8 cellular contexts compared by ENCODE assay signal in the genomic region with DNA sequence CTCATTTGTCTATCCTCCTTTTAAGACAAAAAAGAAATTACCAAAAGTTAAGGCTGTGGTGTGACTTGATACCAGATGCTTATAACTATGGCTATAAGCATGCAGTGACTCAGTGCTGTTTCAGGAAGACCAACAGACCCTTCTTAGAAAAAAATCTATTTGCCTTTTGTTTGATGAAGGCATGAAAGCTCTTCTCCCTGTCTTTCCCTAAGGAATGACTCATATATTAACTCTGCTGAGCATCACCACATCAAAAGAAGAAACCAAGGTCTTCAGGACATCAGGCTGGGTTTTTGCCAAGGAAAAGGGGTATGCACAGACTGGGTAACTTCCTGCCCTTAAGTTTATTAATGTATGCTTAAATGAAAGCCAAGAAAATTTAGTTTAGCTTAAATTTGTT. TPM values are rescaled to one million over a fixed set of nuclear protein-coding genes. Genes with fewer than 3 reads are reported as not detected.
DNase-seq lines count a peak whose midpoint lies in the region; ATAC-seq and TF ChIP-seq lines count a peak whose summit lies in the region.

No MANE protein-coding gene starts in this region.

- peak overlapping the region; percentile 1 for H3K4me3 Mint-ChIP-seq in CD4-positive, alpha-beta T cell

- POLR2A ChIA-PET in CD4-positive, alpha-beta T cell (lab: Charles Lee): interaction anchor here (0.6 to 4.0 kb wide), 6 partner anchors 28 to 139 kb away, joined by 3 to 39 read pairs (median 8); a partner anchor contains a TSS

- H3K4me1 Mint-ChIP-seq in CD4-positive, alpha-beta T cell (ENCODE audit: low read depth): peaks cover 35% of the 10 kb centered on the region

- intact Hi-C loops in CD4-positive, alpha-beta T cell (cut with DNase I, micrococcal nuclease): loop anchor here (5.0 kb wide), 1 partner anchor 283 kb away; no protein-coding TSS in a partner anchor

- CTCF ChIA-PET in CD4-positive, alpha-beta T cell (lab: Charles Lee): interaction anchor here (1.4 to 5.5 kb wide), 10 partner anchors 9 to 139 kb away, joined by 5 to 83 read pairs (median 6); a partner anchor contains a TSS

- no peak overlapping the region for H3K27ac ChIP-seq in CD4-positive, alpha-beta T cell (ENCODE audit: low read depth, low read length)
- H3K27ac ChIP-seq in muscle layer of duodenum (ENCODE audit: low read length) (peak overlapping the region; percentile 81), gastroesophageal sphincter (peak overlapping the region in 2 of 4 donors; percentile 27 to 58)

- no peaks in the 10 kb centered on the region for H3K4me1 ChIP-seq in muscle layer of duodenum (ENCODE audit: control insufficient read depth in 1 of 2, insufficient read depth in 2 of 2, low read length in 2 of 2)
- peaks cover 0 to 24% (median 9%) of the 10 kb centered on the region in 3 donors for H3K4me1 ChIP-seq in gastroesophageal sphincter

- peak; percentile 25 for ATAC-seq in CD4-positive, alpha-beta T cell (ENCODE audit: poor library complexity)
- no peak for ATAC-seq in gastroesophageal sphincter
- no peak for ATAC-seq in GM21367 (IDR thresholded peaks at IDR 0.05; ENCODE audit: unreplicated experiment)
- no peak for ATAC-seq in HG03196 (IDR thresholded peaks at IDR 0.05; ENCODE audit: unreplicated experiment)

- peaks cover 34% of the 10 kb centered on the region for H3K36me3 Mint-ChIP-seq in CD4-positive, alpha-beta T cell (ENCODE audit: low read depth)

- H3K27me3 Mint-ChIP-seq in CD4-positive, alpha-beta T cell: no peaks in the 10 kb centered on the region

- no peak for DNase-seq in CD4-positive, alpha-beta T cell
- DNase-seq in MG63 (peak; percentile 77), astrocyte of the hippocampus (ENCODE audit: low read depth, low spot score) (peak; percentile 94), activated gamma-delta T cell treated with Interleukin-2 at 50 U/mL for 16 hours (no peak)

- no peak for TF ChIP-seq POLR2A in gastroesophageal sphincter (IDR thresholded peaks at IDR 0.05)

- H3K27ac Mint-ChIP-seq in CD4-positive, alpha-beta T cell: peak overlapping the region; percentile 70

- no peaks in the 10 kb centered on the region for H3K27me3 ChIP-seq in CD4-positive, alpha-beta T cell (ENCODE audit: control insufficient read depth, insufficient read depth, low read length)
- no peaks in the 10 kb centered on the region for H3K27me3 ChIP-seq in MG63
- H3K27me3 ChIP-seq in muscle layer of duodenum (ENCODE audit: low read depth, low read length): no peaks in the 10 kb centered on the region
- no peaks in the 10 kb centered on the region for H3K27me3 ChIP-seq in gastroesophageal sphincter

- H3K36me3 ChIP-seq in MG63: peaks cover 24% of the 10 kb centered on the region
- peaks cover 8 to 29% of the 10 kb centered on the region in 2 donors for H3K36me3 ChIP-seq in muscle layer of duodenum (ENCODE audit: control insufficient read depth in 1 of 2, insufficient read depth in 2 of 2, low read length in 2 of 2)
- H3K36me3 ChIP-seq in gastroesophageal sphincter: peaks cover 0 to 26% of the 10 kb centered on the region in 2 donors

- no peaks in the 10 kb centered on the region for H3K9me3 Mint-ChIP-seq in CD4-positive, alpha-beta T cell

- peaks cover 1% of the 10 kb centered on the region for H3K9me3 ChIP-seq in CD4-positive, alpha-beta T cell (ENCODE audit: control insufficient read depth, low read length)
- H3K9me3 ChIP-seq in MG63 (peaks cover 6% of the 10 kb centered on the region; the same call in 1 of the 2 replicates), muscle layer of duodenum (ENCODE audit: control insufficient read depth in 1 of 2, low read length in 2 of 2) (peaks cover 0 to 3% of the 10 kb centered on the region in 2 donors), gastroesophageal sphincter (no peaks in the 10 kb centered on the region)

- no peak overlapping the region for H3K4me3 ChIP-seq in MG63
- H3K4me3 ChIP-seq in muscle layer of duodenum (ENCODE audit: low read depth in 1 of 2, low read length in 2 of 2): no peak overlapping the region
- no peak overlapping the region for H3K4me3 ChIP-seq in gastroesophageal sphincter

- no peak for TF ChIP-seq EP300 in gastroesophageal sphincter (IDR thresholded peaks at IDR 0.05)

- no peak for TF ChIP-seq CTCF in CD4-positive, alpha-beta T cell (IDR thresholded peaks at IDR 0.05)
- TF ChIP-seq CTCF in gastroesophageal sphincter (IDR thresholded peaks at IDR 0.05): no peak

RNA-seq across cellular contexts. Expression of a gene that starts 47.1 kb away (rescaled TPM):
- total RNA-seq in CD4-positive, alpha-beta T cell: 10 to 100 TPM; 73.6 to 81.1 TPM
- 161 and 190 TPM in 2 replicates for total RNA-seq in MG63 (2014; rRNA removed; shearing (Covaris generic); ENCODE audit: low replicate concordance)
- 100 to 1,000 TPM in 1 of 4 donors, 10 to 100 TPM in 3; 50.8 to 175 (median 85.0) TPM for total RNA-seq in gastroesophageal sphincter

RNA-seq across cellular contexts. Expression of a gene that starts 47.3 kb away (rescaled TPM):
- total RNA-seq in CD4-positive, alpha-beta T cell: 1 to 10 TPM; 6.5 to 7.3 TPM
- total RNA-seq in MG63 (2014; rRNA removed; shearing (Covaris generic); ENCODE audit: low replicate concordance): 38.1 and 40.6 TPM in 2 replicates
- total RNA-seq in gastroesophageal sphincter: 10 to 100 TPM; 16.6 to 26.0 (median 24.3) TPM

Comparison
In these comparisons a context has a peak if more than half of its experiments do, and no peak if none do; other contexts are left out.
1. DNase-seq: peak in MG63 (single experiment) and astrocyte of the hippocampus (single experiment); none in CD4-positive, alpha-beta T cell (0 of 10) and activated gamma-delta T cell treated with Interleukin-2 at 50 U/mL for 16 hours (single experiment).